Comparison of ENCODE assay signal across 13 cellular contexts in genomic region chr2:100344433-100344832, GRCh38. TPM values are rescaled to one million over a fixed set of nuclear protein-coding genes. Genes with fewer than 3 reads are reported as not detected.
DNase-seq lines count a peak whose midpoint lies in the region; ATAC-seq and TF ChIP-seq lines count a peak whose summit lies in the region.
"Had no signal": no experiment of that assay in that cellular context is flagged by ENCODE, and none has a peak within 500 bp of the region (broad histone marks: within the 10 kb centered on the region; RNA-seq: fewer than 3 reads in every experiment).

No MANE protein-coding gene starts in this region.

- DNase-seq in DMS53 (lab: John Stamatoyannopoulos, UW) (peak; percentile 85), NCI-H526 treated with DMSO at 0.1 percent for 48 hours (lab: John Stamatoyannopoulos, UW) (peak; percentile 19), left lobe of liver (ENCODE audit: low spot score) (no peak), T-helper 17 cell (no peak), nucleus accumbens (lab: John Stamatoyannopoulos, UW) (no peak), tibial artery (no peak)
- no peak for DNase-seq in activated CD4-positive, alpha-beta T cell treated with anti-CD3 and anti-CD28 coated beads for 48 hours
- DNase-seq: AML-193; CD4-positive, alpha-beta T cell; HCEC 1CT had no signal

- no peaks in the 10 kb centered on the region for H3K4me1 ChIP-seq in tibial artery
- H3K4me1 ChIP-seq: A549 had no signal

- no peak for TF ChIP-seq CTCF in tibial artery (IDR thresholded peaks at IDR 0.05)

- ATAC-seq in left lobe of liver = peak; percentile 62
- ATAC-seq in T-helper 17 cell = no peak
- ATAC-seq: A549, GM23338 had no signal

- no peak overlapping the region for H3K27ac ChIP-seq in tibial artery
- H3K27ac ChIP-seq: A549, C4-2B had no signal

- H3K9me3 ChIP-seq in T-helper 17 cell (ENCODE audit: control insufficient read depth, low read length, poor library complexity, severe bottlenecking) (no peaks in the 10 kb centered on the region), tibial artery (no peaks in the 10 kb centered on the region)

- no peaks in the 10 kb centered on the region for H3K36me3 Mint-ChIP-seq in T-helper 17 cell (ENCODE audit: low read depth)

- peaks cover 0 to 7% of the 10 kb centered on the region in 2 donors for H3K27me3 ChIP-seq in tibial artery

- no peak overlapping the region for H3K4me3 ChIP-seq in tibial artery
- H3K4me3 ChIP-seq: A549, GM23338 had no signal

- intact Hi-C loops in tibial artery (cut with DNase I; ENCODE audit: low total_unique reads) = no loop called here

- H3K27ac Mint-ChIP-seq in T-helper 17 cell = no peak overlapping the region
- H3K27ac Mint-ChIP-seq: CD4-positive, alpha-beta T cell; GM23338 had no signal

- H3K27me3 Mint-ChIP-seq in T-helper 17 cell = peaks cover 37% of the 10 kb centered on the region

- no peak overlapping the region for H3K4me3 Mint-ChIP-seq in T-helper 17 cell
- H3K4me3 Mint-ChIP-seq: CD4-positive, alpha-beta T cell; GM23338 had no signal

- no peaks in the 10 kb centered on the region for H3K36me3 ChIP-seq in tibial artery

- H3K4me1 Mint-ChIP-seq in T-helper 17 cell = peaks cover 3% of the 10 kb centered on the region
- H3K4me1 Mint-ChIP-seq: GM23338 had no signal

RNA-seq across cellular contexts. Expression of gene LONRF2, which starts 22.1 kb away (rescaled TPM):
- total RNA-seq in left lobe of liver (0.68 TPM), T-helper 17 cell (under 1 TPM; 0.12 to 0.18 TPM)

Comparison
In these comparisons a context has a peak if more than half of its experiments do, and no peak if none do; other contexts are left out.
1. DNase-seq: peak in DMS53 (single experiment) and NCI-H526 treated with DMSO at 0.1 percent for 48 hours (single experiment); none in left lobe of liver (single experiment), T-helper 17 cell (0 of 3), nucleus accumbens (0 of 56), tibial artery (0 of 2) and activated CD4-positive, alpha-beta T cell treated with anti-CD3 and anti-CD28 coated beads for 48 hours (single experiment).